ENCODE assay signal across 9 cellular contexts in genomic region chr19:45456500-45456815, GRCh38. TPM values are rescaled to one million over a fixed set of nuclear protein-coding genes. Genes with fewer than 3 reads are reported as not detected.
DNase-seq lines count a peak whose midpoint lies in the region; ATAC-seq and TF ChIP-seq lines count a peak whose summit lies in the region.
"Had no signal": no experiment of that assay in that cellular context is flagged by ENCODE, and none has a peak within 500 bp of the region (broad histone marks: within the 10 kb centered on the region; RNA-seq: fewer than 3 reads in every experiment).

No MANE protein-coding gene starts in this region.

- POLR2A ChIA-PET in MCF 10A (lab: Yijun Ruan, JAX), result interaction anchor here (1.5 to 6.5 kb wide), 5 partner anchors 9 to 54 kb away, joined by 4 to 120 read pairs (median 12); partner anchors contain the start of genes ERCC1 and FOSB

- peaks cover 3 to 16% of the 10 kb centered on the region in 2 donors for H3K4me1 ChIP-seq in muscle layer of duodenum (ENCODE audit: control insufficient read depth in 1 of 2, insufficient read depth in 2 of 2, low read length in 2 of 2)

- peak overlapping the region; percentile 55 for H3K27ac Mint-ChIP-seq in activated naive CD4-positive, alpha-beta T cell treated with anti-CD3 and anti-CD28 coated beads, Interleukin-2, amount 50 U/mL, for 24 hours
- H3K27ac Mint-ChIP-seq in MCF 10A (ENCODE audit: low read depth, unreplicated experiment) (peak overlapping the region; percentile 99), type B pancreatic cell (peak overlapping the region; percentile 98)

- H3K9me3 Mint-ChIP-seq in activated naive CD4-positive, alpha-beta T cell treated with anti-CD3 and anti-CD28 coated beads, Interleukin-2, amount 50 U/mL, for 24 hours, result no peaks in the 10 kb centered on the region
- H3K9me3 Mint-ChIP-seq in MCF 10A (ENCODE audit: unreplicated experiment), result no peaks in the 10 kb centered on the region
- H3K9me3 Mint-ChIP-seq in type B pancreatic cell, result no peaks in the 10 kb centered on the region
- H3K9me3 Mint-ChIP-seq: activated T-cell treated with anti-CD3 and anti-CD28 coated beads, Interleukin-2, amount 50 U/mL, for 72 hours had no signal

- H3K36me3 Mint-ChIP-seq in activated naive CD4-positive, alpha-beta T cell treated with anti-CD3 and anti-CD28 coated beads, Interleukin-2, amount 50 U/mL, for 24 hours, result no peaks in the 10 kb centered on the region
- H3K36me3 Mint-ChIP-seq in MCF 10A (ENCODE audit: insufficient read depth, unreplicated experiment) (peaks cover 1% of the 10 kb centered on the region), type B pancreatic cell (no peaks in the 10 kb centered on the region)

- no peak overlapping the region for H3K4me3 Mint-ChIP-seq in activated naive CD4-positive, alpha-beta T cell treated with anti-CD3 and anti-CD28 coated beads, Interleukin-2, amount 50 U/mL, for 24 hours
- H3K4me3 Mint-ChIP-seq in MCF 10A (ENCODE audit: unreplicated experiment), result peak overlapping the region; percentile 59
- no peak overlapping the region for H3K4me3 Mint-ChIP-seq in type B pancreatic cell

- H3K4me1 Mint-ChIP-seq in activated naive CD4-positive, alpha-beta T cell treated with anti-CD3 and anti-CD28 coated beads, Interleukin-2, amount 50 U/mL, for 24 hours, result peaks cover 25% of the 10 kb centered on the region
- H3K4me1 Mint-ChIP-seq in MCF 10A (ENCODE audit: insufficient read depth, unreplicated experiment) (peaks cover 33% of the 10 kb centered on the region), type B pancreatic cell (ENCODE audit: unreplicated experiment) (peaks cover 24% of the 10 kb centered on the region)

- intact Hi-C loops in MCF 10A (cut with micrococcal nuclease), result no loop called here

- no peaks in the 10 kb centered on the region for H3K27me3 ChIP-seq in muscle layer of duodenum (ENCODE audit: low read depth, low read length)

- H3K27me3 Mint-ChIP-seq in activated naive CD4-positive, alpha-beta T cell treated with anti-CD3 and anti-CD28 coated beads, Interleukin-2, amount 50 U/mL, for 24 hours, result no peaks in the 10 kb centered on the region
- H3K27me3 Mint-ChIP-seq in MCF 10A (ENCODE audit: insufficient read depth, unreplicated experiment), result no peaks in the 10 kb centered on the region
- H3K27me3 Mint-ChIP-seq in type B pancreatic cell, result peaks cover under 1% of the 10 kb centered on the region

- CTCF ChIA-PET in MCF 10A (lab: Yijun Ruan, JAX), result interaction anchor here (0.5 to 3.2 kb wide), 2 partner anchors 11 to 68 kb away, joined by 3 to 14 read pairs; partner anchors contain the start of gene FOSB

- H3K4me3 ChIP-seq in muscle layer of duodenum (ENCODE audit: low read depth in 1 of 2, low read length in 2 of 2), result no peak overlapping the region

- peaks cover 0 to 8% of the 10 kb centered on the region in 2 donors for H3K36me3 ChIP-seq in muscle layer of duodenum (ENCODE audit: control insufficient read depth in 1 of 2, insufficient read depth in 2 of 2, low read length in 2 of 2)

- H3K9me3 ChIP-seq in muscle layer of duodenum (ENCODE audit: control insufficient read depth in 1 of 2, low read length in 2 of 2), result no peaks in the 10 kb centered on the region

- TF ChIP-seq CTCF in MCF 10A (IDR thresholded peaks at IDR 0.05; ENCODE audit: unreplicated experiment) (no peak), type B pancreatic cell (conservative IDR thresholded peaks at IDR 0.05) (no peak)

- ATAC-seq in HG03342 (IDR thresholded peaks at IDR 0.05; ENCODE audit: unreplicated experiment), result no peak
- no peak for ATAC-seq in GM21717 (IDR thresholded peaks at IDR 0.05; ENCODE audit: unreplicated experiment)

- no TSS peak for BruUV-seq in MCF 10A (replicated peaks; lab: Mats Ljungman, UMichigan)

- DNase-seq in activated naive CD4-positive, alpha-beta T cell treated with anti-CD3 and anti-CD28 coated beads, Interleukin-2, amount 50 U/mL, for 16 hours, result no peak
- no peak for DNase-seq in MCF 10A (ENCODE audit: unreplicated experiment)
- DNase-seq in type B pancreatic cell (ENCODE audit: extremely low spot score, unreplicated experiment), result no peak
- no peak for DNase-seq in stimulated activated CD8-positive, alpha-beta memory T cell treated with anti-CD3 and anti-CD28 coated beads, Interleukin-4, amount 100 ng/mL, for 48 hours

- peak overlapping the region; percentile 83 for H3K27ac ChIP-seq in muscle layer of duodenum (ENCODE audit: low read length)

RNA-seq across cellular contexts. Expression of gene FOSB, which starts 11.3 kb away (rescaled TPM):
- total RNA-seq in MCF 10A (2022) (13.3 and 29.3 TPM in 2 replicates), type B pancreatic cell (ENCODE audit: low replicate concordance) (28.4 and 178 TPM in 2 replicates)

RNA-seq across cellular contexts. Expression of gene ERCC1, which starts 32.7 kb away (rescaled TPM):
- total RNA-seq in MCF 10A (2022) (186 and 227 TPM in 2 replicates), type B pancreatic cell (ENCODE audit: low replicate concordance) (57.3 and 71.8 TPM in 2 replicates)

RNA-seq across cellular contexts. Expression of gene RTN2, which starts 40.4 kb away (rescaled TPM):
- total RNA-seq in MCF 10A (2022) (3.5 and 5.1 TPM in 2 replicates), type B pancreatic cell (ENCODE audit: low replicate concordance) (11.9 and 13.0 TPM in 2 replicates)

RNA-seq across cellular contexts. Expression of gene PPM1N, which starts 41.8 kb away (rescaled TPM):
- total RNA-seq in MCF 10A (2022), result 0.33 and 0.42 TPM in 2 replicates
- 0.48 TPM in 1 of 2 replicates, not detected in the other for total RNA-seq in type B pancreatic cell (ENCODE audit: low replicate concordance)

RNA-seq across cellular contexts. Expression of gene POLR1G, which starts 50.0 kb away (rescaled TPM):
- total RNA-seq in MCF 10A (2022) (9.6 and 17.6 TPM in 2 replicates), type B pancreatic cell (ENCODE audit: low replicate concordance) (7.2 and 9.5 TPM in 2 replicates)
